In the genomic region with DNA sequence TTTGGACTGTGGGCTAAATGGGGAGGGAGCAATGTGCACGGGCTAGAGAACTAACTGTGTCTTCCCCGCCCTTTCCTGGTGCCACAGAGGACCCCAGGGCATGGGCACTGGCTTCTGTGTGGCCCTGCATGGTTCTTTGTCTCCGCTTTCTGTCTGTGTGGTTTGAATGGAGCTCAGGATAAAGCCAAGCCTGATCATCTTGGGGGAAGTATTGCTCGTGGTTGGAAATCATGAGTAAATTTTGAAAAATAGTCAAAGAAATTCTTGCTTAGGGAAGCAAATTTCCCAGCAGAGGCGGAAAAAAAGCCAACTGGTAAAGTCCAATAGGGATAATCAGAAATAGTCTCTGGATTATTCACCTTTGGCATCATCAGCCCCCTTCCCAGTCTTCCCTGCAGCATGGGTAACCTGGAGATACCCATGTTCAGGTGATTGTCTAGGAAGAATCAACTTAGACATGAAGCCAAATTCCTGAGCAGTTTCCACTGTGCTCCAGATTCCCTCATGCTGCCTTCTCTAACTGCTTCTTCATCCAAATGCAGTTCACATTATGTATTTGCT, we compare ENCODE assay signal across 18 cellular contexts. TPM values are rescaled to one million over a fixed set of nuclear protein-coding genes. Genes with fewer than 3 reads are reported as not detected.
DNase-seq lines count a peak whose midpoint lies in the region; ATAC-seq, FAIRE-seq and TF ChIP-seq lines count a peak whose summit lies in the region.
"Had no signal": no experiment of that assay in that cellular context is flagged by ENCODE, and none has a peak within 500 bp of the region (broad histone marks: within the 10 kb centered on the region; RNA-seq: fewer than 3 reads in every experiment).

No MANE protein-coding gene starts in this region.

- H3K79me1 ChIP-seq in IMR-90 (ENCODE audit: low read depth in 1 of 2, low read length in 2 of 2) (no peaks in the 10 kb centered on the region), mesendoderm (ENCODE audit: low read length) (no peaks in the 10 kb centered on the region)

- dilution Hi-C loops in IMR-90 (cut with HindIII; ENCODE audit: low sequenced_read_pairs, unreplicated experiment): no loop called here

- CTCF ChIA-PET in IMR-90 (lab: Yijun Ruan, JAX): no interaction called here

- H3K27me3 ChIP-seq in IMR-90 (ENCODE audit: control insufficient read depth, insufficient read depth, low read length): peaks cover 21% of the 10 kb centered on the region
- no peaks in the 10 kb centered on the region for H3K27me3 ChIP-seq in astrocyte (ENCODE audit: insufficient read depth, low read length)
- no peaks in the 10 kb centered on the region for H3K27me3 ChIP-seq in mesendoderm (ENCODE audit: insufficient read depth, low read length, poor library complexity)
- no peaks in the 10 kb centered on the region for H3K27me3 ChIP-seq in skeletal muscle tissue (ENCODE audit: control insufficient read depth in 3 of 3, insufficient read depth in 3 of 3, low read length in 3 of 3)
- H3K27me3 ChIP-seq in body of pancreas: no peaks in the 10 kb centered on the region
- H3K27me3 ChIP-seq: Peyer's patch had no signal

- no peak overlapping the region for H3K27ac ChIP-seq in IMR-90 (ENCODE audit: insufficient read depth, low read length)
- H3K27ac ChIP-seq in astrocyte (ENCODE audit: low read depth, low read length): no peak overlapping the region
- no peak overlapping the region for H3K27ac ChIP-seq in mesendoderm (ENCODE audit: low read depth, low read length)
- peak overlapping the region; percentile 69 for H3K27ac ChIP-seq in skeletal muscle tissue (ENCODE audit: low read depth, low read length)
- no peak overlapping the region for H3K27ac ChIP-seq in body of pancreas
- H3K27ac ChIP-seq: Peyer's patch, thoracic aorta had no signal

- no peak for ATAC-seq in IMR-90 (ENCODE audit: low read depth)
- no peak for ATAC-seq in GM21367 (IDR thresholded peaks at IDR 0.05; ENCODE audit: unreplicated experiment)
- no peak for ATAC-seq in body of pancreas
- ATAC-seq: natural killer cell, T-helper 17 cell had no signal

- H3K36me3 ChIP-seq in IMR-90 (ENCODE audit: control insufficient read depth, insufficient read depth, low read length): no peaks in the 10 kb centered on the region
- H3K36me3 ChIP-seq in astrocyte (ENCODE audit: insufficient read depth, low read length): no peaks in the 10 kb centered on the region
- H3K36me3 ChIP-seq in mesendoderm (ENCODE audit: control insufficient read depth, insufficient read depth, low read length): no peaks in the 10 kb centered on the region
- no peaks in the 10 kb centered on the region for H3K36me3 ChIP-seq in skeletal muscle tissue (ENCODE audit: control insufficient read depth in 3 of 3, insufficient read depth in 3 of 3, low read length in 3 of 3)
- H3K36me3 ChIP-seq in body of pancreas (replicated peaks in 1 of 2; ENCODE audit: insufficient read depth in 1 of 2, low read depth in 2 of 2): no peaks in the 10 kb centered on the region
- H3K36me3 ChIP-seq: Peyer's patch, thoracic aorta had no signal

- no peak overlapping the region for H3K4me3 Mint-ChIP-seq in astrocyte (ENCODE audit: unreplicated experiment)
- H3K4me3 Mint-ChIP-seq: activated naive CD8-positive, alpha-beta T cell treated with anti-CD3 and anti-CD28 coated beads, Interleukin-2, amount 10 ng/mL, durations not matched to agents 7 days and 5 days; natural killer cell; T-helper 17 cell had no signal

- H3K4ac ChIP-seq in IMR-90 (ENCODE audit: low read depth, low read length): no peak overlapping the region
- H3K4ac ChIP-seq in mesendoderm (ENCODE audit: low read depth, low read length): no peak overlapping the region

- POLR2A ChIA-PET in IMR-90 (lab: Charles Lee; ENCODE audit: unreplicated experiment): interaction anchor here (0.6 kb wide), 1 partner anchor 21 kb away, joined by 5 read pairs; no protein-coding TSS in a partner anchor

- H3K23ac ChIP-seq in IMR-90 (ENCODE audit: low read depth, low read length) (no peak overlapping the region), mesendoderm (ENCODE audit: low read length) (no peak overlapping the region)

- H3K4me1 ChIP-seq in IMR-90 (ENCODE audit: control insufficient read depth, insufficient read depth, low read length) (peaks cover 5% of the 10 kb centered on the region; the same call in 1 of the 2 replicates), astrocyte (ENCODE audit: insufficient read depth, low read length) (peaks cover 18% of the 10 kb centered on the region), mesendoderm (ENCODE audit: control insufficient read depth, low read depth, low read length) (peaks cover 14% of the 10 kb centered on the region), skeletal muscle tissue (ENCODE audit: control insufficient read depth in 3 of 3, insufficient read depth in 3 of 3, low read length in 3 of 3) (peaks cover 10 to 22% (median 16%) of the 10 kb centered on the region in 3 donors), body of pancreas (no peaks in the 10 kb centered on the region)
- H3K4me1 ChIP-seq: Peyer's patch had no signal

- no peak for TF ChIP-seq RAD21 in IMR-90 (IDR thresholded peaks at IDR 0.05; ENCODE audit: low read length)

- H4K91ac ChIP-seq in IMR-90 (ENCODE audit: insufficient read depth, low read depth, low read length): no peak overlapping the region

- H3K27me3 Mint-ChIP-seq in astrocyte (ENCODE audit: low read depth, unreplicated experiment): no peaks in the 10 kb centered on the region
- H3K27me3 Mint-ChIP-seq: T-helper 17 cell had no signal

- H4K20me1 ChIP-seq in IMR-90 (ENCODE audit: insufficient read depth, low read length) (no peaks in the 10 kb centered on the region), astrocyte (ENCODE audit: insufficient read depth, low read length) (no peaks in the 10 kb centered on the region)

- H3K27ac Mint-ChIP-seq in astrocyte (ENCODE audit: unreplicated experiment): peak overlapping the region; percentile 97
- H3K27ac Mint-ChIP-seq: activated naive CD8-positive, alpha-beta T cell treated with anti-CD3 and anti-CD28 coated beads, Interleukin-2, amount 10 ng/mL, durations not matched to agents 7 days and 5 days; natural killer cell had no signal

- H2BK120ac ChIP-seq in IMR-90 (ENCODE audit: low read depth, low read length): no peak overlapping the region
- no peak overlapping the region for H2BK120ac ChIP-seq in mesendoderm (ENCODE audit: low read depth, low read length)

- H3K9me3 ChIP-seq in IMR-90 (ENCODE audit: control insufficient read depth, insufficient read depth, low read length) (peaks cover 3% of the 10 kb centered on the region; the same call in 1 of the 2 replicates), astrocyte (ENCODE audit: insufficient read depth, low read depth, low read length) (no peaks in the 10 kb centered on the region), skeletal muscle tissue (ENCODE audit: control insufficient read depth in 3 of 3, low read length in 3 of 3) (no peaks in the 10 kb centered on the region), body of pancreas (no peaks in the 10 kb centered on the region)
- H3K9me3 ChIP-seq: Peyer's patch, thoracic aorta had no signal

- no CpG with 5 or more reads among the region's 5 CpGs for WGBS in IMR-90 (ENCODE audit: extremely low coverage in 2 of 2, insufficient read length in 1 of 2), 2 experiments
- no CpG with 5 or more reads among the region's 5 CpGs for WGBS in mesendoderm (ENCODE audit: extremely low coverage, insufficient coverage, low lambda C conversion rate)
- WGBS in body of pancreas, 2 donors: 79 to 86% methylated on average over 5 of the region's 5 CpGs

- H3K9ac ChIP-seq in IMR-90 (ENCODE audit: low read depth, low read length) (no peak overlapping the region), astrocyte (ENCODE audit: low read length) (no peak overlapping the region), mesendoderm (ENCODE audit: low read length) (no peak overlapping the region), skeletal muscle tissue (ENCODE audit: low read depth in 1 of 3, low read length in 3 of 3) (no peak overlapping the region)

- H2AFZ ChIP-seq in IMR-90 (replicated peaks; ENCODE audit: low read length, poor library complexity) (no peak overlapping the region), astrocyte (ENCODE audit: low read depth, low read length) (no peak overlapping the region)

- in situ Hi-C loops in IMR-90 (cut with MboI; ENCODE audit: low sequenced_read_pairs): no loop called here

- BruUV-seq in IMR-90 (replicated peaks; lab: Mats Ljungman, UMichigan): no TSS peak

- H3K4me1 Mint-ChIP-seq in astrocyte (ENCODE audit: low read depth, unreplicated experiment): peaks cover 46% of the 10 kb centered on the region
- H3K4me1 Mint-ChIP-seq: natural killer cell had no signal

- H3K4me2 ChIP-seq in IMR-90 (ENCODE audit: low read depth, low read length) (no peak overlapping the region), astrocyte (ENCODE audit: low read length) (no peak overlapping the region), mesendoderm (ENCODE audit: low read length) (no peak overlapping the region)

- H4K5ac ChIP-seq in IMR-90 (ENCODE audit: low read depth, low read length): no peak overlapping the region
- H4K5ac ChIP-seq in mesendoderm (ENCODE audit: low read length): no peak overlapping the region

- H3K9me3 Mint-ChIP-seq in astrocyte (ENCODE audit: unreplicated experiment): peaks cover 1% of the 10 kb centered on the region
- H3K9me3 Mint-ChIP-seq: activated naive CD8-positive, alpha-beta T cell treated with anti-CD3 and anti-CD28 coated beads, Interleukin-2, amount 10 ng/mL, durations not matched to agents 7 days and 5 days; natural killer cell had no signal

- no peak for TF ChIP-seq POLR2A in IMR-90 (IDR thresholded peaks at IDR 0.05; ENCODE audit: low read depth, low read length)
- no peak for TF ChIP-seq POLR2A in body of pancreas (IDR thresholded peaks at IDR 0.05)

- DNase-seq in IMR-90 (no peak), astrocyte (ENCODE audit: low read depth) (peak; percentile 26), mesendoderm (no peak), NCI-H146 treated with DMSO at 0.1 percent for 48 hours (lab: John Stamatoyannopoulos, UW; ENCODE audit: unreplicated experiment) (no peak), body of pancreas (no peak), hippocampal formation (lab: John Stamatoyannopoulos, UW) (no peak)
- DNase-seq: activated naive CD8-positive, alpha-beta T cell treated with anti-CD3 and anti-CD28 coated beads, Interleukin-2, amount 10 ng/mL, durations not matched to agents 7 days and 5 days; DMS79; natural killer cell; NCI-H1105; NCI-H2107; NCI-H510A; Peyer's patch; stimulated activated naive CD4-positive, alpha-beta T cell; T-helper 17 cell had no signal

- no peak overlapping the region for H3K14ac ChIP-seq in IMR-90 (replicated peaks; ENCODE audit: low read depth, low read length)

- no peak overlapping the region for H2AK9ac ChIP-seq in IMR-90 (replicated peaks; ENCODE audit: low read depth, low read length, poor library complexity)

- H3K18ac ChIP-seq in IMR-90 (ENCODE audit: low read depth, low read length) (no peak overlapping the region), mesendoderm (ENCODE audit: low read length) (peak overlapping the region; percentile 23)

- TF ChIP-seq CTCF in IMR-90 (conservative IDR thresholded peaks at IDR 0.05; ENCODE audit: low read depth, low read length) (no peak), astrocyte (IDR thresholded peaks at IDR 0.05; ENCODE audit: insufficient read depth, low read depth, low read length) (no peak), body of pancreas (IDR thresholded peaks at IDR 0.05) (no peak)

- intact Hi-C loops in IMR-90 (cut with micrococcal nuclease) (no loop called here), body of pancreas (cut with DNase I) (no loop called here)

- H4K8ac ChIP-seq in IMR-90 (ENCODE audit: low read depth in 2 of 2, low read length in 2 of 2) (no peak overlapping the region), mesendoderm (ENCODE audit: low read depth, low read length) (no peak overlapping the region)

- H2AK5ac ChIP-seq in IMR-90 (ENCODE audit: low read depth, low read length): no peak overlapping the region
- no peak overlapping the region for H2AK5ac ChIP-seq in mesendoderm (ENCODE audit: low read length)

- H3K36me3 Mint-ChIP-seq in astrocyte (ENCODE audit: low read depth, unreplicated experiment): no peaks in the 10 kb centered on the region
- H3K36me3 Mint-ChIP-seq: activated naive CD8-positive, alpha-beta T cell treated with anti-CD3 and anti-CD28 coated beads, Interleukin-2, amount 10 ng/mL, durations not matched to agents 7 days and 5 days; natural killer cell had no signal

- no peak overlapping the region for H3K56ac ChIP-seq in IMR-90 (ENCODE audit: extremely low read depth, insufficient read depth, low read length)
- peak overlapping the region; percentile 62 for H3K56ac ChIP-seq in mesendoderm (ENCODE audit: low read length)

- no peak for FAIRE-seq in astrocyte (lab: Jason Lieb, UNC)

- no peaks in the 10 kb centered on the region for H3K79me2 ChIP-seq in astrocyte (ENCODE audit: insufficient read depth, low read length)
- no peaks in the 10 kb centered on the region for H3K79me2 ChIP-seq in mesendoderm (ENCODE audit: control insufficient read depth, insufficient read depth, low read length)

- H3K9me1 ChIP-seq in IMR-90 (ENCODE audit: insufficient read depth, low read length): no peaks in the 10 kb centered on the region

- H2BK15ac ChIP-seq in IMR-90 (ENCODE audit: low read depth, low read length): no peak overlapping the region
- H2BK15ac ChIP-seq in mesendoderm (replicated peaks; ENCODE audit: low read depth): peak overlapping the region; percentile 3

- H3K4me3 ChIP-seq in IMR-90 (ENCODE audit: insufficient read depth, low read depth, low read length): no peak overlapping the region
- no peak overlapping the region for H3K4me3 ChIP-seq in astrocyte (ENCODE audit: insufficient read depth, low read depth, low read length)
- no peak overlapping the region for H3K4me3 ChIP-seq in mesendoderm (ENCODE audit: low read length)
- no peak overlapping the region for H3K4me3 ChIP-seq in skeletal muscle tissue (ENCODE audit: low read length in 3 of 3)
- H3K4me3 ChIP-seq in body of pancreas: no peak overlapping the region
- H3K4me3 ChIP-seq: Peyer's patch, thoracic aorta had no signal

- no peak overlapping the region for H2BK20ac ChIP-seq in IMR-90 (ENCODE audit: low read depth, low read length)

- no peak overlapping the region for H2BK5ac ChIP-seq in IMR-90 (ENCODE audit: low read depth, low read length, poor library complexity, severe bottlenecking)
- no peak overlapping the region for H2BK5ac ChIP-seq in mesendoderm (ENCODE audit: low read length)

RNA-seq across cellular contexts. Expression of a gene that starts 55.4 kb away (rescaled TPM):
- total RNA-seq in IMR-90 (2012; rRNA removed): 10.6 and 16.4 TPM in 2 replicates
- polyA plus RNA-seq in IMR-90 (2012; rRNA removed): 18.3 and 19.4 TPM in 2 replicates
- 19.1 and 19.8 TPM in 2 replicates for polyA plus RNA-seq in IMR-90 (2012; cell fraction: cytosol; rRNA removed)
- polyA plus RNA-seq in IMR-90 (2012; cell fraction: nucleus; rRNA removed; ENCODE audit: low replicate concordance): 6.1 and 8.7 TPM in 2 replicates
- total RNA-seq in astrocyte: 26.2 and 28.8 TPM in 2 replicates
- 39.9 TPM for polyA plus RNA-seq in mesendoderm (2013, experiment 1 of 2)
- 40.8 TPM for polyA plus RNA-seq in mesendoderm (2013, experiment 2 of 2)
- total RNA-seq in skeletal muscle tissue: 36.0 TPM
- total RNA-seq in body of pancreas: 10 to 100 TPM; 21.8 to 31.1 TPM
